ENCODE assay signal across 8 cellular contexts in genomic region chr3:100209948-100210776, GRCh38. TPM values are rescaled to one million over a fixed set of nuclear protein-coding genes. Genes with fewer than 3 reads are reported as not detected.
A peak's percentile ranks its signal among the peaks of the same experiment; 100 is the strongest.
DNase-seq lines count a peak whose midpoint lies in the region; ATAC-seq and TF ChIP-seq lines count a peak whose summit lies in the region.

No MANE protein-coding gene starts in this region.

- H3K9me3 ChIP-seq in CD4-positive, alpha-beta T cell (ENCODE audit: control insufficient read depth, low read length), result no peaks in the 10 kb centered on the region
- H3K9me3 ChIP-seq in colonic mucosa (no peaks in the 10 kb centered on the region), osteoblast (ENCODE audit: low read depth, low read length) (no peaks in the 10 kb centered on the region)

- H3K9ac ChIP-seq in colonic mucosa (ENCODE audit: low read depth in 2 of 2, low read length in 2 of 2), result peak overlapping the region in 1 of 2 donors; percentile 29

- CTCF ChIA-PET in CD4-positive, alpha-beta T cell (lab: Charles Lee), result no interaction called here

- intact Hi-C loops in CD4-positive, alpha-beta T cell (cut with DNase I, micrococcal nuclease), result no loop called here
- intact Hi-C loops in colonic mucosa (cut with DNase I), result no loop called here

- peak overlapping the region; percentile 21 for H2AFZ ChIP-seq in osteoblast (ENCODE audit: low read length)

- ATAC-seq in CD4-positive, alpha-beta T cell (ENCODE audit: poor library complexity), result peak; percentile 65
- peak; percentile 92 for ATAC-seq in GM19455 (IDR thresholded peaks at IDR 0.05; ENCODE audit: unreplicated experiment)
- peak; percentile 99 for ATAC-seq in HG03460 (IDR thresholded peaks at IDR 0.05; ENCODE audit: unreplicated experiment)

- H3K4me1 Mint-ChIP-seq in CD4-positive, alpha-beta T cell (ENCODE audit: low read depth), result peaks cover 23% of the 10 kb centered on the region

- no peak overlapping the region for H3K27ac ChIP-seq in CD4-positive, alpha-beta T cell (ENCODE audit: low read depth, low read length)
- peak overlapping the region; percentile 56 for H3K27ac ChIP-seq in colonic mucosa
- H3K27ac ChIP-seq in osteoblast (ENCODE audit: low read depth, low read length), result no peak overlapping the region

- no peaks in the 10 kb centered on the region for H3K9me3 Mint-ChIP-seq in CD4-positive, alpha-beta T cell

- H3K79me2 ChIP-seq in osteoblast (ENCODE audit: insufficient read depth, low read length), result no peaks in the 10 kb centered on the region

- POLR2A ChIA-PET in CD4-positive, alpha-beta T cell (lab: Charles Lee), result no interaction called here

- H3K4me1 ChIP-seq in colonic mucosa (no peaks in the 10 kb centered on the region), osteoblast (ENCODE audit: insufficient read depth, low read length) (peaks cover 3% of the 10 kb centered on the region)

- no peaks in the 10 kb centered on the region for H3K27me3 ChIP-seq in CD4-positive, alpha-beta T cell (ENCODE audit: control insufficient read depth, insufficient read depth, low read length)
- H3K27me3 ChIP-seq in colonic mucosa (no peaks in the 10 kb centered on the region), osteoblast (ENCODE audit: insufficient read depth, low read length) (no peaks in the 10 kb centered on the region)

- peak overlapping the region; percentile 44 for H3K27ac Mint-ChIP-seq in CD4-positive, alpha-beta T cell

- no peak for TF ChIP-seq CTCF in CD4-positive, alpha-beta T cell (IDR thresholded peaks at IDR 0.05)
- TF ChIP-seq CTCF in colonic mucosa (IDR thresholded peaks at IDR 0.05) (no peak), osteoblast (IDR thresholded peaks at IDR 0.05; ENCODE audit: extremely low read depth, low read depth, low read length) (no peak)

- DNase-seq in CD4-positive, alpha-beta T cell, result no peak
- no peak for DNase-seq in colonic mucosa
- DNase-seq in osteoblast (ENCODE audit: insufficient read length, low spot score, missing footprints), result no peak
- DNase-seq in kidney tubule cell (ENCODE audit: low spot score), result no peak
- no peak for DNase-seq in NCI-H2171 (lab: John Stamatoyannopoulos, UW)
- DNase-seq in T1000 (lab: John Stamatoyannopoulos, UW), result no peak

- H3K36me3 ChIP-seq in colonic mucosa, result no peaks in the 10 kb centered on the region
- no peaks in the 10 kb centered on the region for H3K36me3 ChIP-seq in osteoblast (ENCODE audit: insufficient read depth, low read length)

- H3K36me3 Mint-ChIP-seq in CD4-positive, alpha-beta T cell (ENCODE audit: low read depth), result no peaks in the 10 kb centered on the region

- no peaks in the 10 kb centered on the region for H4K20me1 ChIP-seq in osteoblast (ENCODE audit: insufficient read depth, low read length)

- H3K4me2 ChIP-seq in osteoblast (ENCODE audit: insufficient read depth, low read length), result no peak overlapping the region

- H3K27me3 Mint-ChIP-seq in CD4-positive, alpha-beta T cell, result no peaks in the 10 kb centered on the region

- H3K4me3 Mint-ChIP-seq in CD4-positive, alpha-beta T cell, result peak overlapping the region; percentile 60

- no peak overlapping the region for H3K4me3 ChIP-seq in colonic mucosa
- no peak overlapping the region for H3K4me3 ChIP-seq in osteoblast (ENCODE audit: insufficient read depth, low read length)

RNA-seq across cellular contexts. Expression of gene TBC1D23, which starts 50.6 kb away (rescaled TPM):
- total RNA-seq in CD4-positive, alpha-beta T cell, result 10 to 100 TPM; 31.8 to 34.8 TPM
- total RNA-seq in colonic mucosa, result 10 to 100 TPM; 35.6 to 58.2 TPM
- 64.4 and 64.5 TPM in 2 replicates for total RNA-seq in osteoblast
